In genomic region chr3:51720292-51721061, GRCh38 we compare ENCODE assay signal across 26 cellular contexts.
A peak's percentile ranks its signal among the peaks of the same experiment; 100 is the strongest.
DNase-seq lines count a peak whose midpoint lies in the region; ATAC-seq, FAIRE-seq and TF ChIP-seq lines count a peak whose summit lies in the region.
"Had no signal": no experiment of that assay in that cellular context is flagged by ENCODE, and none has a peak within 500 bp of the region (broad histone marks: within the 10 kb centered on the region; RNA-seq: fewer than 3 reads in every experiment).

No MANE protein-coding gene starts in this region.

- no peak overlapping the region for H3K4me3 Mint-ChIP-seq in activated naive CD8-positive, alpha-beta T cell treated with anti-CD3 and anti-CD28 coated beads, Interleukin-2, amount 50 U/mL, for 24 hours
- H3K4me3 Mint-ChIP-seq: activated T-cell treated with anti-CD3 and anti-CD28 coated beads, Interleukin-2, amount 50 U/mL, for 72 hours; memory B cell had no signal

- no peak overlapping the region for H3K4me3 ChIP-seq in BLaER1
- H3K4me3 ChIP-seq: ascending aorta, upper lobe of right lung had no signal

- no peaks in the 10 kb centered on the region for H3K27me3 Mint-ChIP-seq in activated naive CD8-positive, alpha-beta T cell treated with anti-CD3 and anti-CD28 coated beads, Interleukin-2, amount 50 U/mL, for 24 hours

- H3K9me3 Mint-ChIP-seq in activated naive CD8-positive, alpha-beta T cell treated with anti-CD3 and anti-CD28 coated beads, Interleukin-2, amount 50 U/mL, for 24 hours, result no peaks in the 10 kb centered on the region
- H3K9me3 Mint-ChIP-seq: activated T-cell treated with anti-CD3 and anti-CD28 coated beads, Interleukin-2, amount 50 U/mL, for 72 hours; memory B cell had no signal

- peaks cover 44% of the 10 kb centered on the region for H3K4me1 ChIP-seq in BLaER1
- H3K4me1 ChIP-seq: ascending aorta, upper lobe of right lung had no signal

- H3K36me3 Mint-ChIP-seq in activated naive CD8-positive, alpha-beta T cell treated with anti-CD3 and anti-CD28 coated beads, Interleukin-2, amount 50 U/mL, for 24 hours (ENCODE audit: low read depth), result no peaks in the 10 kb centered on the region
- H3K36me3 Mint-ChIP-seq: memory B cell had no signal

- no peaks in the 10 kb centered on the region for H3K36me3 ChIP-seq in BLaER1
- H3K36me3 ChIP-seq: ascending aorta, upper lobe of right lung had no signal

- H3K4me2 ChIP-seq in BLaER1, result peak overlapping the region; percentile 57; the same call in 1 of the 2 replicates

- H3K27ac ChIP-seq in BLaER1, result 0 out of 2 replicates have a peak overlapping the region, but pooled peaks have one; percentile 41
- H3K27ac ChIP-seq: ascending aorta, upper lobe of right lung had no signal

- H3K9me3 ChIP-seq in BLaER1, result no peaks in the 10 kb centered on the region
- H3K9me3 ChIP-seq: ascending aorta, upper lobe of right lung had no signal

- DNase-seq in GM20000 (ENCODE audit: low spot score), result peak; percentile 4
- no peak for DNase-seq in activated naive CD8-positive, alpha-beta T cell treated with anti-CD3 and anti-CD28 coated beads, Interleukin-2, amount 50 U/mL, for 24 hours
- DNase-seq in iPS-NIHi7 (ENCODE audit: extremely low spot score), result peak; percentile 5
- DNase-seq in DMS 273 (lab: John Stamatoyannopoulos, UW; ENCODE audit: unreplicated experiment), result no peak
- no peak for DNase-seq in cerebellar nuclear complex (lab: John Stamatoyannopoulos, UW)
- no peak for DNase-seq in HTR-8/SVneo (ENCODE audit: insufficient read length, low spot score)
- DNase-seq: activated CD4-positive, alpha-beta T cell treated with anti-CD3 and anti-CD28 coated beads for 4 hours; activated naive CD4-positive, alpha-beta T cell treated with anti-CD3 and anti-CD28 coated beads, Interleukin-2, amount 50 U/mL, for 16 hours; activated T-cell treated with anti-CD3 and anti-CD28 coated beads, Interleukin-2, amount 50 U/mL, for 72 hours; caudate nucleus; EL; head of caudate nucleus; left colon; NCI-H1694; NCI-H2171; NCI-H524 treated with DMSO at 0.1 percent for 48 hours; occipital lobe; retina; small intestine; stimulated activated CD4-positive, alpha-beta T cell treated with anti-CD3 and anti-CD28 coated beads, Interleukin-1b, Interleukin-23, amount 100 ng/mL, for 48 hours; upper lobe of right lung had no signal

- TF ChIP-seq CTCF in GM20000 (IDR thresholded peaks at IDR 0.05; ENCODE audit: extremely low read depth, missing control alignments), result no peak

- no peak for FAIRE-seq in HTR-8/SVneo (lab: Jason Lieb, UNC)
- FAIRE-seq: small intestine had no signal

- ATAC-seq in activated naive CD8-positive, alpha-beta T cell treated with anti-CD3 and anti-CD28 coated beads, Interleukin-2, amount 50 U/mL, for 24 hours, result no peak
- no peak for ATAC-seq in GM21717 (IDR thresholded peaks at IDR 0.05; ENCODE audit: unreplicated experiment)
- ATAC-seq: activated T-cell treated with anti-CD3 and anti-CD28 coated beads, Interleukin-2, amount 50 U/mL, for 72 hours; left colon; Panc1; upper lobe of right lung had no signal

- no peaks in the 10 kb centered on the region for H4K20me1 ChIP-seq in BLaER1

- no peak overlapping the region for H3K9ac ChIP-seq in BLaER1

- H3K27me3 ChIP-seq in BLaER1, result no peaks in the 10 kb centered on the region
- H3K27me3 ChIP-seq: ascending aorta, upper lobe of right lung had no signal

- H3K4me1 Mint-ChIP-seq in activated naive CD8-positive, alpha-beta T cell treated with anti-CD3 and anti-CD28 coated beads, Interleukin-2, amount 50 U/mL, for 24 hours, result peaks cover 37% of the 10 kb centered on the region

- H3K27ac Mint-ChIP-seq in activated naive CD8-positive, alpha-beta T cell treated with anti-CD3 and anti-CD28 coated beads, Interleukin-2, amount 50 U/mL, for 24 hours, result peak overlapping the region; percentile 26
- H3K27ac Mint-ChIP-seq: activated T-cell treated with anti-CD3 and anti-CD28 coated beads, Interleukin-2, amount 50 U/mL, for 72 hours had no signal

Comparison
In these comparisons a context has a peak if more than half of its experiments do, and no peak if none do; other contexts are left out.
1. DNase-seq: peak in GM20000 (single experiment) and iPS-NIHi7 (single experiment); none in activated naive CD8-positive, alpha-beta T cell treated with anti-CD3 and anti-CD28 coated beads, Interleukin-2, amount 50 U/mL, for 24 hours (single experiment), DMS 273 (single experiment), cerebellar nuclear complex (0 of 2) and HTR-8/SVneo (single experiment).